Comparison of ENCODE assay signal across 23 cellular contexts in the genomic region with DNA sequence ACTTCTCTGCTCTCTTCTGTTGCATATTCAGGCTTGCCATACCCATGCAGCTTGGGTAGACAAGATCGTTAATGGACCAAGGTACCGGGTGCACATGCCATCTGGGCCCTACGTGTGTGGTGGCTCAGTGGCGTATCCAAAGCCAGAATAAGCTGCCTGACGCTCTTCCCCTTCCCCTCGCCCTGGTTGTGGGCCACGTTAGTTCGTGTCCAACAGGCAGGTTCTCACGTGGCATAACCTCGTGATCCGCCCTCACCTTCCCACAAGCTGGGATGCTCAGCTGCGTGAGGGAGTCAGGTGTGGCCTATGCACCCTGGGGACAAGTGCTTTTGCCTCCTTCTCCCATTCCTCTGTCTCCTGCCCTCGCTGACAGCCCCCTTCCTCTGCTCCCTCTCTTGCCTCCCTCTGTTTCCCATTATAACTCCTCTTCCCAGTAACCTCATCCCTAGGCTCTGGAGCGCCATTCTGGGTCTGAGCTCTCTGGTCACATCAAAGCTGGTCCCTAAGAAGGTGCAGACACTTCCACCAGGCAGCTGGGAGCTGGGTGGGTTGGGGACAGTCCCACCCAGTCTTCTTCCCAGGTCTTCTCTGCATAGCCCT.
DNase-seq lines count a peak whose midpoint lies in the region; ATAC-seq and TF ChIP-seq lines count a peak whose summit lies in the region.
"Had no signal": no experiment of that assay in that cellular context is flagged by ENCODE, and none has a peak within 500 bp of the region (broad histone marks: within the 10 kb centered on the region; RNA-seq: fewer than 3 reads in every experiment).

No MANE protein-coding gene starts in this region.

- H3K36me3 ChIP-seq in spleen: peaks cover 0 to 75% (median 56%) of the 10 kb centered on the region in 6 donors
- H3K36me3 ChIP-seq: ovary had no signal

- H3K4me3 ChIP-seq in spleen: no peak overlapping the region
- H3K4me3 ChIP-seq: coronary artery, ovary, SJCRH30, tibial nerve had no signal

- peaks cover 15 to 64% (median 36%) of the 10 kb centered on the region in 6 donors for H3K4me1 ChIP-seq in spleen

- TF ChIP-seq POLR2A in spleen (IDR thresholded peaks at IDR 0.05): no peak

- no peak for DNase-seq in activated CD4-positive, alpha-beta memory T cell treated with anti-CD3 and anti-CD28 coated beads, Interleukin-2, amount 10 ng/mL, durations not matched to agents 7 days and 5 days
- no peak for DNase-seq in activated CD4-positive, alpha-beta memory T cell treated with anti-CD3 and anti-CD28 coated beads for 36 hours
- DNase-seq in RWPE1 (ENCODE audit: low spot score) (no peak), glutamatergic neuron (no peak), spleen (peak; percentile 45), sciatic nerve (ENCODE audit: low spot score) (no peak), NCI-H226 (no peak), NAMALWA (ENCODE audit: low spot score) (no peak)
- DNase-seq: 8988T; activated CD4-positive, alpha-beta T cell treated with anti-CD3 and anti-CD28 coated beads, Interleukin-2, amount 50 U/mL, for 4 hours; activated naive CD4-positive, alpha-beta T cell treated with anti-CD3 and anti-CD28 coated beads, Interleukin-2, amount 50 U/mL, for 16 hours; activated T-cell treated with anti-CD3 and anti-CD28 coated beads, Interleukin-2, amount 50 U/mL, for 24 hours; Calu3; H9; KG1; NCI-H2227 treated with DMSO at 0.1 percent for 48 hours; ovary; SJCRH30; stimulated activated naive CD4-positive, alpha-beta T cell had no signal

- no peaks in the 10 kb centered on the region for H3K27me3 Mint-ChIP-seq in activated CD4-positive, alpha-beta memory T cell treated with anti-CD3 and anti-CD28 coated beads, Interleukin-2, amount 10 ng/mL, durations not matched to agents 7 days and 5 days
- no peaks in the 10 kb centered on the region for H3K27me3 Mint-ChIP-seq in activated CD4-positive, alpha-beta memory T cell treated with anti-CD3 and anti-CD28 coated beads for 36 hours
- peaks cover 26% of the 10 kb centered on the region for H3K27me3 Mint-ChIP-seq in glutamatergic neuron (ENCODE audit: unreplicated experiment)
- H3K27me3 Mint-ChIP-seq: activated T-cell treated with anti-CD3 and anti-CD28 coated beads, Interleukin-2, amount 50 U/mL, for 24 hours had no signal

- POLR2A ChIA-PET in activated CD4-positive, alpha-beta memory T cell treated with anti-CD3 and anti-CD28 coated beads, Interleukin-2, amount 10 ng/mL, durations not matched to agents 7 days and 5 days (lab: Charles Lee): interaction anchor here (0.5 to 1.0 kb wide), 3 partner anchors 108 to 138 kb away, joined by 3 read pairs; a partner anchor contains a TSS
- POLR2A ChIA-PET in activated CD4-positive, alpha-beta memory T cell treated with anti-CD3 and anti-CD28 coated beads for 36 hours (lab: Charles Lee): no interaction called here
- POLR2A ChIA-PET in RWPE1 (lab: Yijun Ruan, JAX; ENCODE audit: low non-redundant PET): no interaction called here

- H3K9me3 Mint-ChIP-seq in activated CD4-positive, alpha-beta memory T cell treated with anti-CD3 and anti-CD28 coated beads, Interleukin-2, amount 10 ng/mL, durations not matched to agents 7 days and 5 days: no peaks in the 10 kb centered on the region
- no peaks in the 10 kb centered on the region for H3K9me3 Mint-ChIP-seq in activated CD4-positive, alpha-beta memory T cell treated with anti-CD3 and anti-CD28 coated beads for 36 hours
- H3K9me3 Mint-ChIP-seq in glutamatergic neuron (ENCODE audit: unreplicated experiment): peaks cover 28% of the 10 kb centered on the region
- H3K9me3 Mint-ChIP-seq: activated T-cell treated with anti-CD3 and anti-CD28 coated beads, Interleukin-2, amount 50 U/mL, for 24 hours; H9; T-helper 1 cell treated with Interleukin-12 subunit alpha and Interleukin-12 subunit beta and Interleukin-4 antibody, amounts not matched to agents 30 μg/mL and 1 μg/mL, for 36 hours had no signal

- CTCF ChIA-PET in activated CD4-positive, alpha-beta memory T cell treated with anti-CD3 and anti-CD28 coated beads, Interleukin-2, amount 10 ng/mL, durations not matched to agents 7 days and 5 days (lab: Charles Lee): interaction anchor here (1.1 kb wide), 2 partner anchors 9 to 13 kb away, joined by 3 to 5 read pairs; no protein-coding TSS in a partner anchor
- CTCF ChIA-PET in activated CD4-positive, alpha-beta memory T cell treated with anti-CD3 and anti-CD28 coated beads for 36 hours (lab: Charles Lee): interaction anchor here (1.1 to 1.3 kb wide), 2 partner anchors 13 to 14 kb away, joined by 3 read pairs; no protein-coding TSS in a partner anchor
- CTCF ChIA-PET in RWPE1 (lab: Yijun Ruan, JAX): interaction anchor here (0.7 kb wide), 1 partner anchor 21 kb away, joined by 4 read pairs; no protein-coding TSS in a partner anchor

- H3K27ac Mint-ChIP-seq in activated CD4-positive, alpha-beta memory T cell treated with anti-CD3 and anti-CD28 coated beads, Interleukin-2, amount 10 ng/mL, durations not matched to agents 7 days and 5 days: peak overlapping the region; percentile 3
- no peak overlapping the region for H3K27ac Mint-ChIP-seq in activated CD4-positive, alpha-beta memory T cell treated with anti-CD3 and anti-CD28 coated beads for 36 hours
- peak overlapping the region; percentile 83 for H3K27ac Mint-ChIP-seq in glutamatergic neuron (ENCODE audit: unreplicated experiment)
- H3K27ac Mint-ChIP-seq: activated T-cell treated with anti-CD3 and anti-CD28 coated beads, Interleukin-2, amount 50 U/mL, for 24 hours; T-helper 1 cell treated with Interleukin-12 subunit alpha and Interleukin-12 subunit beta and Interleukin-4 antibody, amounts not matched to agents 30 μg/mL and 1 μg/mL, for 36 hours had no signal

- no peaks in the 10 kb centered on the region for H3K27me3 ChIP-seq in spleen (replicated peaks in 1 of 7)
- H3K27me3 ChIP-seq: ovary, SJCRH30, tibial nerve had no signal

- H3K36me3 Mint-ChIP-seq in activated CD4-positive, alpha-beta memory T cell treated with anti-CD3 and anti-CD28 coated beads, Interleukin-2, amount 10 ng/mL, durations not matched to agents 7 days and 5 days (ENCODE audit: low read depth): peaks cover 5% of the 10 kb centered on the region
- H3K36me3 Mint-ChIP-seq in activated CD4-positive, alpha-beta memory T cell treated with anti-CD3 and anti-CD28 coated beads for 36 hours: no peaks in the 10 kb centered on the region
- H3K36me3 Mint-ChIP-seq in glutamatergic neuron (ENCODE audit: unreplicated experiment): peaks cover 5% of the 10 kb centered on the region

- intact Hi-C loops in activated CD4-positive, alpha-beta memory T cell treated with anti-CD3 and anti-CD28 coated beads for 36 hours (cut with micrococcal nuclease): no loop called here
- intact Hi-C loops in spleen (cut with DNase I; ENCODE audit: low total_unique reads): no loop called here
- intact Hi-C loops in sciatic nerve (cut with DNase I): no loop called here

- TF ChIP-seq CTCF in RWPE1 (conservative IDR thresholded peaks at IDR 0.05; ENCODE audit: low read depth): no peak
- no peak for TF ChIP-seq CTCF in glutamatergic neuron (IDR thresholded peaks at IDR 0.05; ENCODE audit: partially characterized antibody, unreplicated experiment)
- no peak for TF ChIP-seq CTCF in spleen (IDR thresholded peaks at IDR 0.05 in 8 of 11, conservative IDR thresholded peaks at IDR 0.05 in 3 of 11)

- H3K9me3 ChIP-seq in spleen: no peaks in the 10 kb centered on the region
- H3K9me3 ChIP-seq: ovary, SJCRH30, tibial nerve had no signal

- H3K4me1 Mint-ChIP-seq in activated CD4-positive, alpha-beta memory T cell treated with anti-CD3 and anti-CD28 coated beads, Interleukin-2, amount 10 ng/mL, durations not matched to agents 7 days and 5 days: peaks cover 35% of the 10 kb centered on the region
- H3K4me1 Mint-ChIP-seq in activated CD4-positive, alpha-beta memory T cell treated with anti-CD3 and anti-CD28 coated beads for 36 hours (ENCODE audit: low read depth): peaks cover 34% of the 10 kb centered on the region
- peaks cover 73% of the 10 kb centered on the region for H3K4me1 Mint-ChIP-seq in glutamatergic neuron (ENCODE audit: low read depth, unreplicated experiment)

- no peak overlapping the region for H3K4me3 Mint-ChIP-seq in activated CD4-positive, alpha-beta memory T cell treated with anti-CD3 and anti-CD28 coated beads, Interleukin-2, amount 10 ng/mL, durations not matched to agents 7 days and 5 days
- H3K4me3 Mint-ChIP-seq in activated CD4-positive, alpha-beta memory T cell treated with anti-CD3 and anti-CD28 coated beads for 36 hours: no peak overlapping the region
- peak overlapping the region; percentile 21 for H3K4me3 Mint-ChIP-seq in glutamatergic neuron (ENCODE audit: unreplicated experiment)
- H3K4me3 Mint-ChIP-seq: activated T-cell treated with anti-CD3 and anti-CD28 coated beads, Interleukin-2, amount 50 U/mL, for 24 hours; H9; T-helper 1 cell treated with Interleukin-12 subunit alpha and Interleukin-12 subunit beta and Interleukin-4 antibody, amounts not matched to agents 30 μg/mL and 1 μg/mL, for 36 hours had no signal

- 88 to 96% (median 91%) methylated on average over 14 of the region's 14 CpGs for WGBS in spleen, 5 donors

- peak overlapping the region; percentile 43 for H3K27ac ChIP-seq in RWPE1
- H3K27ac ChIP-seq in spleen: no peak overlapping the region
- H3K27ac ChIP-seq: ovary, SJCRH30, tibial nerve, VCaP had no signal

- ATAC-seq in sciatic nerve: no peak
